1 cellular context compared by ENCODE assay signal in the genomic region with DNA sequence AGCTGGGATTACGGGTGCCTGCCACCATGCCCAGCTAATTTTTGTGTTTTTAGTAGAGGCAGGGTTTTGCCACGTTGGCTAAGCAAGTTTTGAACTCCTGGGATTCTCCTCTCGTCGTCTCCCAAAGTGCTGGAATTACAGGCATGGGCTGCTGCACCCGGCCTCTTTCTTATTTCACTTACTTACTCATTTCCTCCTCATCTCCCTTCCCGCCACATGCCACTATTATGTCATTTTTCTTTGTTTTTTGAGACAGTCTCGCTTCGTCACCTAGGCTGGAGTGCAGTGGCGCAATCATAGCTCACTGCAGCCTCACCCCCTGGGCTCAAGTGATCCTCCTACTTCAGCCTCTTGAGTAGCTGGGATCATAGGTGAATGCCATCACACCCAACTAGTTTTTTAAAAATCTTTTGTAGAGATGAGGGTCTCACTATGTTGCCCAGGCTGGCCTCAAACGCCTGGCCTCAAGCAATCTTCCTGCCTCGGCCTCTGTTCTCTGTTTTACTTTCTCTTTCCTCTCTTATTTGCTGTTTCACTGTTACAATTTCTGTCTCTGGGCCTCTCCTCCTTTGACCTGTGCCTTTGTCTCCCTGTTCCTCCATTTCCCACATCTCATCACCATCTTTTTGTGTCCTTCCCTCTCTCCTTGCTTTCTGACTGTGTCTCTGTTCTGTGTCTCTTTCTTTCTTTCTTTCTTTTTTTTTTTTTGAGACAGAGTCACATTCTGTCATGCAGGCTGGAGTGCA.
TF ChIP-seq lines count a peak whose summit lies in the region.

No MANE protein-coding gene starts in this region.

TF ChIP-seq in K562, 482 proteins besides CTCF, POLR2A, EP300 and RAD21:
- TF ChIP-seq ZNF121 (CRISPR knock-in tag; conservative IDR thresholded peaks at IDR 0.05) (peak; percentile 63), FOSL1 (tag; conservative IDR thresholded peaks at IDR 0.05) (0 out of 2 replicates have a peak, but pooled peaks have one; percentile 31), ZNF75A (CRISPR knock-in tag; IDR thresholded peaks at IDR 0.05) (no peak), CEBPG (CRISPR knock-in tag; IDR thresholded peaks at IDR 0.05) (no peak; the same call in 1 of the 2 replicates), CEBPG (tag; conservative IDR thresholded peaks at IDR 0.05 in 1 of 2, IDR thresholded peaks at IDR 0.05 in 1 of 2) (peak in 1 of 2 experiments; percentile 81; a peak in 2 of 4 replicates), CEBPB (tag; IDR thresholded peaks at IDR 0.05) (peak; percentile 79)
- TF ChIP-seq, protein P1, sequence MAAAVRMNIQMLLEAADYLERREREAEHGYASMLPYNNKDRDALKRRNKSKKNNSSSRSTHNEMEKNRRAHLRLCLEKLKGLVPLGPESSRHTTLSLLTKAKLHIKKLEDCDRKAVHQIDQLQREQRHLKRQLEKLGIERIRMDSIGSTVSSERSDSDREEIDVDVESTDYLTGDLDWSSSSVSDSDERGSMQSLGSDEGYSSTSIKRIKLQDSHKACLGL (CRISPR knock-in tag; IDR thresholded peaks at IDR 0.05; ENCODE audit: borderline replicate concordance, poor library complexity, severe bottlenecking), result no peak
